Comparison of ENCODE assay signal across 8 cellular contexts in the genomic region with DNA sequence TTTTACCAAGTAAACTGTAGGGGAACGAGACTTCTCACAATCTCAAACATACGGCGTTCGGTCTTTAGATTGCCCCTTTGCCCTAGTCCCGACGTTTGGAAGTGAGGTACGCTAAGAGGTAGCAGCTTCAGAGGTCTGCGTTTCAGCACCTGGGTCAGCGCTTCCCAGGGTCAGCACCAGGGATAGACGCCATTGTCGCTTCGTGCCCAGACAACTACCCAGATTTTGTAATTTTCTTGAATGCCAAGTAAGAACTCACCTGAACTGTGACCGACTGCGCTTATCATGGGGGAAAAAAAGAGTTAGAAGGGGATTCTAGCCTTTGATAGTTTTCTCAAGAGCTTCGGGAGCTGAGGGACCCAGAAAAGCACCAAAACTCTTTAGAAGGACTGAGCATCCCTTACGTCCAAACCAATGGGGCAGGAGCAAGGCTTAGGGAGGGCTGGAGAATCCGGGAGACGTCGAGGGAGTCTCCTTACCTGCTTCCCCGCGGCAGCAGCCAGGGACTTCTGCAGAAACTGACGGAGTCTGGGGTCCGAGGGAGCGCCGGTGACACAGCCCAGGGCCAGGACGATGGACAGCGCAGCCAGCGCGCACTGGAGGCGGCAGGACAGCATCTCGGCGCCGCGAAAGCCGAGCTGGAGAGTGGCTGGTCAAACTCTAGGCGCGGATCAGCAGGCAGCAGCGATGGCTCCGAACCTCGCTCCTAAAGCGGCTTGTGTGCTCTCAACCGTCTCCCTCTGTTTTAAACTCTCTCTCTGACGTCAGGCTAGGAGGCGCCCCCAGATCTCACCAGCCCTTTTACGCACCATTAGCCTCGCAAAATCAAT. TPM values are rescaled to one million over a fixed set of nuclear protein-coding genes. Genes with fewer than 3 reads are reported as not detected.
A peak's percentile ranks its signal among the peaks of the same experiment; 100 is the strongest.
DNase-seq lines count a peak whose midpoint lies in the region; ATAC-seq and TF ChIP-seq lines count a peak whose summit lies in the region.

A gene (minus strand): TSS at position 720 of the 830 bp plus-strand sequence. CDS start 103 bp downstream, at position 617.

- H3K4me3 ChIP-seq in HEK293 (ENCODE audit: low read depth, low read length): no peak within 1 kb of the TSS

- CTCF ChIA-PET in HEK293 (lab: Yijun Ruan, JAX): interaction anchor here (0.5 to 2.2 kb wide), 6 partner anchors 8 to 733 kb away, joined by 3 to 19 read pairs (median 3); no protein-coding TSS in a partner anchor

- DNase-seq in SK-MEL-5 (ENCODE audit: low read depth, low spot score) (peak; percentile 40), foreskin melanocyte (peak; percentile 35), sciatic nerve (ENCODE audit: low spot score) (no peak), midbrain (lab: John Stamatoyannopoulos, UW) (no peak), DMS 273 (lab: John Stamatoyannopoulos, UW; ENCODE audit: unreplicated experiment) (no peak)

- peak; percentile 64 for ATAC-seq in sciatic nerve
- no peak for ATAC-seq in HG03354 (IDR thresholded peaks at IDR 0.05; ENCODE audit: poor library complexity, severe bottlenecking, unreplicated experiment)
- ATAC-seq in GM19467 (IDR thresholded peaks at IDR 0.05; ENCODE audit: unreplicated experiment): no peak

- no peaks in the 10 kb centered on the region for H3K9me3 ChIP-seq in HEK293 (ENCODE audit: control insufficient read depth, insufficient read depth, low read depth, low read length)

- intact Hi-C loops in sciatic nerve (cut with DNase I): no loop called here

- H3K27ac ChIP-seq in HEK293 (ENCODE audit: extremely low read depth, low read depth, low read length): no peak within 1 kb of the TSS

- in situ Hi-C loops in SK-MEL-5 (cut with HindIII; ENCODE audit: low pct_unique_long_range_greater_than_20kb, low sequenced_read_pairs): no loop called here

- no peaks in the 10 kb centered on the region for H3K36me3 ChIP-seq in HEK293 (ENCODE audit: control insufficient read depth in 2 of 2, insufficient read depth in 1 of 2, low read length in 2 of 2)

- POLR2A ChIA-PET in HEK293 (lab: Yijun Ruan, JAX): no interaction called here

- H3K4me1 ChIP-seq in HEK293 (ENCODE audit: control insufficient read depth, insufficient read depth, low read length): no peaks in the 10 kb centered on the region

- no peak for TF ChIP-seq CTCF in HEK293 (tag by site-specific recombination; IDR thresholded peaks at IDR 0.05)

TF ChIP-seq in HEK293, 187 proteins besides CTCF, POLR2A, EP300 and RAD21:
- TF ChIP-seq ZNF324 (tag by site-specific recombination; IDR thresholded peaks at IDR 0.05): no peak
- TF ChIP-seq, protein P1, sequence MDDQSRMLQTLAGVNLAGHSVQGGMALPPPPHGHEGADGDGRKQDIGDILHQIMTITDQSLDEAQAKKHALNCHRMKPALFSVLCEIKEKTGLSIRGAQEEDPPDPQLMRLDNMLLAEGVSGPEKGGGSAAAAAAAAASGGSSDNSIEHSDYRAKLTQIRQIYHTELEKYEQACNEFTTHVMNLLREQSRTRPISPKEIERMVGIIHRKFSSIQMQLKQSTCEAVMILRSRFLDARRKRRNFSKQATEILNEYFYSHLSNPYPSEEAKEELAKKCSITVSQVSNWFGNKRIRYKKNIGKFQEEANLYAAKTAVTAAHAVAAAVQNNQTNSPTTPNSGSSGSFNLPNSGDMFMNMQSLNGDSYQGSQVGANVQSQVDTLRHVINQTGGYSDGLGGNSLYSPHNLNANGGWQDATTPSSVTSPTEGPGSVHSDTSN (CRISPR knock-in tag; IDR thresholded peaks at IDR 0.05): 0 out of 2 replicates have a peak, but pooled peaks have one; percentile 58
- TF ChIP-seq ZFP69B (tag by site-specific recombination; IDR thresholded peaks at IDR 0.05): no peak
- no peak for TF ChIP-seq ZNF768 (tag by site-specific recombination; IDR thresholded peaks at IDR 0.05)
- TF ChIP-seq ZNF629 (tag by site-specific recombination; IDR thresholded peaks at IDR 0.05): no peak
- TF ChIP-seq, protein P2, sequence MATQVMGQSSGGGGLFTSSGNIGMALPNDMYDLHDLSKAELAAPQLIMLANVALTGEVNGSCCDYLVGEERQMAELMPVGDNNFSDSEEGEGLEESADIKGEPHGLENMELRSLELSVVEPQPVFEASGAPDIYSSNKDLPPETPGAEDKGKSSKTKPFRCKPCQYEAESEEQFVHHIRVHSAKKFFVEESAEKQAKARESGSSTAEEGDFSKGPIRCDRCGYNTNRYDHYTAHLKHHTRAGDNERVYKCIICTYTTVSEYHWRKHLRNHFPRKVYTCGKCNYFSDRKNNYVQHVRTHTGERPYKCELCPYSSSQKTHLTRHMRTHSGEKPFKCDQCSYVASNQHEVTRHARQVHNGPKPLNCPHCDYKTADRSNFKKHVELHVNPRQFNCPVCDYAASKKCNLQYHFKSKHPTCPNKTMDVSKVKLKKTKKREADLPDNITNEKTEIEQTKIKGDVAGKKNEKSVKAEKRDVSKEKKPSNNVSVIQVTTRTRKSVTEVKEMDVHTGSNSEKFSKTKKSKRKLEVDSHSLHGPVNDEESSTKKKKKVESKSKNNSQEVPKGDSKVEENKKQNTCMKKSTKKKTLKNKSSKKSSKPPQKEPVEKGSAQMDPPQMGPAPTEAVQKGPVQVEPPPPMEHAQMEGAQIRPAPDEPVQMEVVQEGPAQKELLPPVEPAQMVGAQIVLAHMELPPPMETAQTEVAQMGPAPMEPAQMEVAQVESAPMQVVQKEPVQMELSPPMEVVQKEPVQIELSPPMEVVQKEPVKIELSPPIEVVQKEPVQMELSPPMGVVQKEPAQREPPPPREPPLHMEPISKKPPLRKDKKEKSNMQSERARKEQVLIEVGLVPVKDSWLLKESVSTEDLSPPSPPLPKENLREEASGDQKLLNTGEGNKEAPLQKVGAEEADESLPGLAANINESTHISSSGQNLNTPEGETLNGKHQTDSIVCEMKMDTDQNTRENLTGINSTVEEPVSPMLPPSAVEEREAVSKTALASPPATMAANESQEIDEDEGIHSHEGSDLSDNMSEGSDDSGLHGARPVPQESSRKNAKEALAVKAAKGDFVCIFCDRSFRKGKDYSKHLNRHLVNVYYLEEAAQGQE (tag by site-specific recombination; IDR thresholded peaks at IDR 0.05): peak; percentile 99
- TF ChIP-seq ZNF785 (tag by site-specific recombination; IDR thresholded peaks at IDR 0.05): no peak
- TF ChIP-seq SP2 (tag by site-specific recombination; IDR thresholded peaks at IDR 0.05): no peak
- 0 out of 2 replicates have a peak, but pooled peaks have one; percentile 34 for TF ChIP-seq HOXD13 (CRISPR knock-in tag; IDR thresholded peaks at IDR 0.05; ENCODE audit: borderline replicate concordance)
- peak; percentile 69; the same call in 1 of the 2 replicates for TF ChIP-seq MEIS1 (CRISPR knock-in tag; IDR thresholded peaks at IDR 0.05; ENCODE audit: borderline replicate concordance)
- TF ChIP-seq, protein P3, sequence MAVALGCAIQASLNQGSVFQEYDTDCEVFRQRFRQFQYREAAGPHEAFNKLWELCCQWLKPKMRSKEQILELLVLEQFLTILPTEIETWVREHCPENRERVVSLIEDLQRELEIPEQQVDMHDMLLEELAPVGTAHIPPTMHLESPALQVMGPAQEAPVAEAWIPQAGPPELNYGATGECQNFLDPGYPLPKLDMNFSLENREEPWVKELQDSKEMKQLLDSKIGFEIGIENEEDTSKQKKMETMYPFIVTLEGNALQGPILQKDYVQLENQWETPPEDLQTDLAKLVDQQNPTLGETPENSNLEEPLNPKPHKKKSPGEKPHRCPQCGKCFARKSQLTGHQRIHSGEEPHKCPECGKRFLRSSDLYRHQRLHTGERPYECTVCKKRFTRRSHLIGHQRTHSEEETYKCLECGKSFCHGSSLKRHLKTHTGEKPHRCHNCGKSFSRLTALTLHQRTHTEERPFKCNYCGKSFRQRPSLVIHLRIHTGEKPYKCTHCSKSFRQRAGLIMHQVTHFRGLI (tag by site-specific recombination; IDR thresholded peaks at IDR 0.05): no peak

RNA-seq across cellular contexts. Expression of the gene that starts here (rescaled TPM):
- not detected in 2 replicates for total RNA-seq in SK-MEL-5 (2014; rRNA removed; shearing (Covaris generic))
- polyA plus RNA-seq in SK-MEL-5 (2015; cell fraction: cytosol; rRNA removed): not detected in 2 replicates
- not detected in 2 replicates for polyA plus RNA-seq in SK-MEL-5 (2015; cell fraction: nucleus; rRNA removed)
- not detected for total RNA-seq in sciatic nerve

Comparison
In these comparisons a context has a peak if more than half of its experiments do, and no peak if none do; other contexts are left out.
1. Peak in DNase-seq in SK-MEL-5; RNA of the gene not detected or under 1 TPM.
2. Peak in ATAC-seq in sciatic nerve; RNA of the gene not detected or under 1 TPM.